In genomic region chr1:244840219-244840794, GRCh38 we compare ENCODE assay signal across 8 cellular contexts. TPM values are rescaled to one million over a fixed set of nuclear protein-coding genes. Genes with fewer than 3 reads are reported as not detected.
DNase-seq lines count a peak whose midpoint lies in the region; ATAC-seq and TF ChIP-seq lines count a peak whose summit lies in the region.
"Had no signal": no experiment of that assay in that cellular context is flagged by ENCODE, and none has a peak within 500 bp of the region (broad histone marks: within the 10 kb centered on the region; RNA-seq: fewer than 3 reads in every experiment).

No MANE protein-coding gene starts in this region.

- no peak overlapping the region for H4K12ac ChIP-seq in trophoblast cell (ENCODE audit: low read depth, low read length)

- no peak overlapping the region for H3K4ac ChIP-seq in trophoblast cell (ENCODE audit: low read depth, low read length)

- no peak overlapping the region for H2BK120ac ChIP-seq in trophoblast cell (ENCODE audit: insufficient read depth, low read length, poor library complexity)

- H3K27ac ChIP-seq in Karpas-422 (ENCODE audit: low read length) (peak overlapping the region; percentile 28), trophoblast cell (ENCODE audit: low read depth, low read length) (no peak overlapping the region), uterus (no peak overlapping the region)
- H3K27ac ChIP-seq: ovary had no signal

- H4K91ac ChIP-seq in trophoblast cell (ENCODE audit: low read depth, low read length) = no peak overlapping the region

- no peak for TF ChIP-seq CTCF in Caco-2 (IDR thresholded peaks at IDR 0.05; ENCODE audit: insufficient read depth in 1 of 2, low read depth in 1 of 2, low read length in 1 of 2, severe bottlenecking in 1 of 2, unreplicated experiment in 1 of 2)
- TF ChIP-seq CTCF in brain (conservative IDR thresholded peaks at IDR 0.05) = no peak
- no peak for TF ChIP-seq CTCF in uterus (IDR thresholded peaks at IDR 0.05)

- no peak overlapping the region for H2BK12ac ChIP-seq in trophoblast cell (ENCODE audit: low read length)

- no TSS peak for BruUV-seq in Caco-2 (replicated peaks; lab: Mats Ljungman, UMichigan)

- H2AK5ac ChIP-seq in trophoblast cell (ENCODE audit: low read length) = no peak overlapping the region

- H3K4me1 Mint-ChIP-seq in Caco-2 (ENCODE audit: low read depth, unreplicated experiment) (peaks cover 28% of the 10 kb centered on the region), brain (peaks cover 63% of the 10 kb centered on the region)

- H3K27me3 Mint-ChIP-seq in Caco-2 (ENCODE audit: insufficient read depth, unreplicated experiment) (no peaks in the 10 kb centered on the region), brain (no peaks in the 10 kb centered on the region)

- no peak for ATAC-seq in HG03457 (IDR thresholded peaks at IDR 0.05; ENCODE audit: unreplicated experiment)

- H3K9me3 ChIP-seq in Caco-2 (no peaks in the 10 kb centered on the region), Karpas-422 (ENCODE audit: low read length) (no peaks in the 10 kb centered on the region), trophoblast cell (ENCODE audit: insufficient read depth, low read depth, low read length) (no peaks in the 10 kb centered on the region), uterus (no peaks in the 10 kb centered on the region)
- H3K9me3 ChIP-seq: ovary had no signal

- H2AFZ ChIP-seq in Karpas-422 (ENCODE audit: low read length) (no peak overlapping the region), trophoblast cell (ENCODE audit: insufficient read depth, low read length, poor library complexity) (no peak overlapping the region)

- H3K4me3 ChIP-seq in Caco-2 (ENCODE audit: low read depth, low read length) (no peak overlapping the region), Karpas-422 (ENCODE audit: low read length) (no peak overlapping the region), trophoblast cell (ENCODE audit: low read depth, low read length) (no peak overlapping the region), uterus (no peak overlapping the region)
- H3K4me3 ChIP-seq: ovary had no signal

- peaks cover 78% of the 10 kb centered on the region for H3K79me2 ChIP-seq in Karpas-422 (ENCODE audit: low read length)
- peaks cover 3% of the 10 kb centered on the region for H3K79me2 ChIP-seq in trophoblast cell (ENCODE audit: control insufficient read depth, insufficient read depth, low read length, poor library complexity)

- POLR2A ChIA-PET in Caco-2 (lab: Charles Lee) = interaction anchor here (0.6 to 1.3 kb wide), 2 partner anchors 10 to 216 kb away, joined by 3 read pairs; no protein-coding TSS in a partner anchor

- H3K27ac Mint-ChIP-seq in Caco-2 (ENCODE audit: unreplicated experiment) (peak overlapping the region; percentile 1), brain (peak overlapping the region in 4 of 5 experiments; percentile 70 to 97 (median 88))

- TF ChIP-seq POLR2A in uterus (IDR thresholded peaks at IDR 0.05) = no peak

- DNase-seq in Caco-2 (no peak), Karpas-422 (no peak), trophoblast cell (peak in 1 of 2 donors; percentile 28), uterus (no peak), NCI-H510A treated with DMSO at 0.1 percent for 48 hours (lab: John Stamatoyannopoulos, UW) (no peak)
- DNase-seq: ovary had no signal

- H3K36me3 Mint-ChIP-seq in Caco-2 (ENCODE audit: insufficient read depth, unreplicated experiment) (peaks cover 87% of the 10 kb centered on the region), brain (peaks cover 79% of the 10 kb centered on the region)

- H4K8ac ChIP-seq in trophoblast cell (ENCODE audit: low read depth, low read length) = no peak overlapping the region

- no peak overlapping the region for H3K14ac ChIP-seq in trophoblast cell (ENCODE audit: low read length)

- peaks cover 7% of the 10 kb centered on the region for H3K79me1 ChIP-seq in trophoblast cell (ENCODE audit: low read length)

- intact Hi-C loops in Caco-2 (cut with micrococcal nuclease; ENCODE audit: unreplicated experiment) = no loop called here
- intact Hi-C loops in uterus (cut with DNase I; ENCODE audit: low total_unique reads) = no loop called here

- no peak overlapping the region for H2BK5ac ChIP-seq in trophoblast cell (ENCODE audit: low read depth, low read length, poor library complexity)

- H4K20me1 ChIP-seq in Karpas-422 (ENCODE audit: insufficient read depth, low read depth, low read length) = no peaks in the 10 kb centered on the region; the same call in 1 of the 2 replicates

- H3K36me3 ChIP-seq in Caco-2 (ENCODE audit: control insufficient read depth, insufficient read depth, low read length) (peaks cover 2% of the 10 kb centered on the region; the same call in 1 of the 2 replicates), Karpas-422 (ENCODE audit: insufficient read depth, low read length) (peaks cover 57% of the 10 kb centered on the region), trophoblast cell (ENCODE audit: control insufficient read depth in 1 of 2, insufficient read depth in 2 of 2, low read length in 2 of 2) (peaks cover 6 to 16% of the 10 kb centered on the region in 2 experiments), uterus (no peaks in the 10 kb centered on the region)
- H3K36me3 ChIP-seq: ovary had no signal

- H3K23ac ChIP-seq in trophoblast cell (ENCODE audit: low read length) = no peak overlapping the region

- H3K4me1 ChIP-seq in Caco-2 (peaks cover 43% of the 10 kb centered on the region), Karpas-422 (ENCODE audit: low read length) (peaks cover 67% of the 10 kb centered on the region), trophoblast cell (ENCODE audit: control insufficient read depth in 1 of 2, insufficient read depth in 2 of 2, low read length in 2 of 2) (no peaks in the 10 kb centered on the region), uterus (no peaks in the 10 kb centered on the region)

- CTCF ChIA-PET in Caco-2 (lab: Charles Lee) = no interaction called here

- no peaks in the 10 kb centered on the region for H3K9me3 Mint-ChIP-seq in Caco-2 (ENCODE audit: unreplicated experiment)
- H3K9me3 Mint-ChIP-seq in brain = no peaks in the 10 kb centered on the region

- no peaks in the 10 kb centered on the region for H3K27me3 ChIP-seq in Caco-2 (replicated peaks; ENCODE audit: control insufficient read depth, insufficient read depth, low read length)
- no peaks in the 10 kb centered on the region for H3K27me3 ChIP-seq in Karpas-422 (ENCODE audit: low read length)
- no peaks in the 10 kb centered on the region for H3K27me3 ChIP-seq in trophoblast cell (ENCODE audit: insufficient read depth, low read length)
- H3K27me3 ChIP-seq in uterus = no peaks in the 10 kb centered on the region
- H3K27me3 ChIP-seq: ovary had no signal

- H3K4me3 Mint-ChIP-seq in Caco-2 (ENCODE audit: unreplicated experiment) (no peak overlapping the region), brain (peak overlapping the region in 4 of 5 experiments; percentile 16 to 65 (median 40))

- H3K4me2 ChIP-seq in Karpas-422 (ENCODE audit: low read depth, low read length, poor library complexity, severe bottlenecking) (peak overlapping the region; percentile 7), trophoblast cell (ENCODE audit: low read length) (peak overlapping the region; percentile 22)

- WGBS in trophoblast cell (ENCODE audit: extremely low coverage, insufficient coverage, insufficient read length) = no CpG with 5 or more reads among the region's 5 CpGs

- no peaks in the 10 kb centered on the region for H3K9me2 ChIP-seq in Karpas-422 (replicated peaks; ENCODE audit: insufficient read depth, low read length)

- H3K9ac ChIP-seq in Karpas-422 (ENCODE audit: low read length) = no peak overlapping the region
- H3K9ac ChIP-seq in trophoblast cell (ENCODE audit: low read length) = no peak overlapping the region

- no peak overlapping the region for H3K18ac ChIP-seq in trophoblast cell (ENCODE audit: low read length)

RNA-seq across cellular contexts. Expression of gene COX20, which starts 4.8 kb away (rescaled TPM):
- total RNA-seq in Caco-2 (2022) (68.0 and 79.3 TPM in 2 replicates), uterus (100 to 1,000 TPM in 1 of 4 donors, 10 to 100 TPM in 3; 12.3 to 194 (median 36.4) TPM)
- 24.1 and 52.4 TPM in 2 replicates for total RNA-seq in Karpas-422 (2014; rRNA removed; shearing (Covaris generic); ENCODE audit: low replicate concordance)
- polyA plus RNA-seq in brain (ENCODE audit: insufficient read depth, low read depth, low replicate concordance) = 32.3 TPM
- polyA plus RNA-seq in trophoblast cell (2013) = 97.6 and 104 TPM in 2 replicates

RNA-seq across cellular contexts. Expression of gene HNRNPU, which starts 24.0 kb away (rescaled TPM):
- 478 and 482 TPM in 2 replicates for total RNA-seq in Caco-2 (2022)
- 224 and 343 TPM in 2 replicates for total RNA-seq in Karpas-422 (2014; rRNA removed; shearing (Covaris generic); ENCODE audit: low replicate concordance)
- 461 TPM for polyA plus RNA-seq in brain (ENCODE audit: insufficient read depth, low read depth, low replicate concordance)
- 342 and 352 TPM in 2 replicates for polyA plus RNA-seq in trophoblast cell (2013)
- total RNA-seq in uterus = 100 to 1,000 TPM; 154 to 603 (median 269) TPM
